ENCODE assay signal across 8 cellular contexts in the genomic region with DNA sequence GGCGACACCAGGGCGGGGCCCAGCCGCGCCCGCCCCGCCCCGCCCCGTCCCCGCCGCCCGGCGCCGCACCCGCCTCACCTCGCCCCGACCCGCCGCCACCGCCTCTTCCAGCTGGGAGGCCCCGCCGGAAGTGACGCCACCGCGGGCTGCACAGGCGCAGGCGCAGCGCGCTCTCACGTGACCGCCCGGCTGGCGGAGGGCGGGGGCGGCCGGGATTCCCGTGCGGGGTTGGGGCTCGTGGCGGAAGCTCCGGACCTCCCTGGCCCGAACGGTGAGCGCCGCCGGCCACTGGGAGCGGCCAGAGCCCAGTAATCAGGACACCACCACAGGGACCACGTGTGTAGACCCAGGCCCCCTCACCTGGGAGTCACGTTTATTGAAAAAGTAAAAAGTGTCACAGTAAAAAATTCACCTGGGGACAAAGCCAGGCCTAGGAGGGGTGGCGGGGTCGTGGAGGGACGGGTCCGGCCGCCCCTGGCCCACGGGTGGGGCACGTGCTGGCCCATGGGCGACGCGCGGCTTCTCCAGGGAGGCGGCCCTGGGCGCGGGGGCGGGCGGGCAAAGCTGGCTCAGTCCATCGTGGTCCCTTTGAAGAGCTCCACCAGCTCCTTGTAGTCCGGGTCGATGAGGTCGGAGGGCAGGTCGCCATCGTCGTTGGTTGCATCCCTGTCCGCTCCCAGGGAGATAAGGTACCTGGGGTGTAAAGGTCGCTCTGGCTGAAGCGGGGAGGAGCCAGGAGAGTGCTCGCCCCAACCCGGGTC. TPM values are rescaled to one million over a fixed set of nuclear protein-coding genes. Genes with fewer than 3 reads are reported as not detected.
DNase-seq lines count a peak whose midpoint lies in the region; ATAC-seq, FAIRE-seq and TF ChIP-seq lines count a peak whose summit lies in the region.

A gene with protein sequence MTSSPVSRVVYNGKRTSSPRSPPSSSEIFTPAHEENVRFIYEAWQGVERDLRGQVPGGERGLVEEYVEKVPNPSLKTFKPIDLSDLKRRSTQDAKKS (minus strand): TSS at position 132 of the 761 bp plus-strand sequence. CDS start 8,785 bp downstream, outside the sequence.

- H3K9ac ChIP-seq in OCI-LY3 (ENCODE audit: low read length) (peak within 1 kb of the TSS; percentile 94), endothelial cell of umbilical vein (replicated peaks; ENCODE audit: extremely low read depth, insufficient read depth, low read length) (peak within 1 kb of the TSS; percentile 86)

- peak; percentile 81 for FAIRE-seq in endothelial cell of umbilical vein (lab: Jason Lieb, UNC)

- dilution Hi-C loops in endothelial cell of umbilical vein (cut with MboI; ENCODE audit: extremely low pct_ligation_motif_present, low sequenced_read_pairs), result no loop called here

- H3K4me2 ChIP-seq in OCI-LY3 (ENCODE audit: low read length), result peak within 1 kb of the TSS; percentile 94
- peak within 1 kb of the TSS; percentile 70 for H3K4me2 ChIP-seq in endothelial cell of umbilical vein (ENCODE audit: insufficient read depth, low read length)

- H3K4me1 ChIP-seq in OCI-LY3 (ENCODE audit: low read length), result peaks cover 16% of the 10 kb centered on the region
- peaks cover 11% of the 10 kb centered on the region for H3K4me1 ChIP-seq in endothelial cell of umbilical vein (ENCODE audit: control insufficient read depth, extremely low read depth, insufficient read depth, low read length)

- TF ChIP-seq POLR2A in endothelial cell of umbilical vein (IDR thresholded peaks at IDR 0.05; ENCODE audit: low read depth, low read length), result peak; percentile 82

- H3K36me3 ChIP-seq in OCI-LY3 (replicated peaks; ENCODE audit: low read depth, low read length), result no peaks in the 10 kb centered on the region
- peaks cover 0 to 1% of the 10 kb centered on the region in 2 experiments for H3K36me3 ChIP-seq in endothelial cell of umbilical vein (ENCODE audit: control insufficient read depth in 2 of 2, extremely low read depth in 1 of 2, insufficient read depth in 2 of 2, low read length in 2 of 2)

- H3K27me3 ChIP-seq in OCI-LY3 (ENCODE audit: low read depth, low read length) (no peaks in the 10 kb centered on the region), endothelial cell of umbilical vein (ENCODE audit: control insufficient read depth in 2 of 2, insufficient read depth in 2 of 2, low read length in 2 of 2) (no peaks in the 10 kb centered on the region)

- no peaks in the 10 kb centered on the region for H3K9me3 ChIP-seq in OCI-LY3 (ENCODE audit: insufficient read depth, low read length)
- H3K9me3 ChIP-seq in endothelial cell of umbilical vein (replicated peaks; ENCODE audit: control insufficient read depth, insufficient read depth, low read length), result no peaks in the 10 kb centered on the region

- TF ChIP-seq CTCF in OCI-LY3 (IDR thresholded peaks at IDR 0.05; ENCODE audit: low read depth, low read length) (no peak), endothelial cell of umbilical vein (IDR thresholded peaks at IDR 0.05; ENCODE audit: extremely low read depth in 1 of 2, insufficient read depth in 1 of 2, low read depth in 1 of 2, low read length in 2 of 2) (no peak)

- intact Hi-C loops in endothelial cell of umbilical vein (cut with micrococcal nuclease), result no loop called here

- H3K4me3 ChIP-seq in OCI-LY3 (ENCODE audit: low read length), result peak within 1 kb of the TSS; percentile 94
- H3K4me3 ChIP-seq in endothelial cell of umbilical vein (replicated peaks in 1 of 3; ENCODE audit: insufficient read depth in 1 of 3, low read depth in 1 of 3, low read length in 3 of 3), result peak within 1 kb of the TSS; percentile 59 to 72 (median 68)

- H2AFZ ChIP-seq in OCI-LY3 (ENCODE audit: low read depth, low read length), result peak within 1 kb of the TSS; percentile 59; the same call in 1 of the 2 replicates
- peak within 1 kb of the TSS; percentile 80 for H2AFZ ChIP-seq in endothelial cell of umbilical vein (ENCODE audit: low read depth, low read length)

- H4K20me1 ChIP-seq in OCI-LY3 (ENCODE audit: insufficient read depth, low read length) (no peaks in the 10 kb centered on the region), endothelial cell of umbilical vein (replicated peaks; ENCODE audit: control insufficient read depth, extremely low read depth, insufficient read depth, low read length) (no peaks in the 10 kb centered on the region)

- H3K9me1 ChIP-seq in endothelial cell of umbilical vein (replicated peaks; ENCODE audit: control insufficient read depth, extremely low read depth, insufficient read depth, low read length), result no peaks in the 10 kb centered on the region

- BruUV-seq in endothelial cell of umbilical vein (replicated peaks; lab: Mats Ljungman, UMichigan), result TSS peak; percentile 66

- ATAC-seq in GM21423 (IDR thresholded peaks at IDR 0.05; ENCODE audit: unreplicated experiment), result peak; percentile 70

- peak within 1 kb of the TSS; percentile 78 for H3K27ac ChIP-seq in OCI-LY3 (ENCODE audit: low read length)
- peak within 1 kb of the TSS; percentile 74 for H3K27ac ChIP-seq in endothelial cell of umbilical vein (ENCODE audit: insufficient read depth, low read depth, low read length)

- CTCF ChIA-PET in endothelial cell of umbilical vein (lab: Charles Lee), result interaction anchor here (0.6 to 2.5 kb wide), 2 partner anchors 12 to 27 kb away, joined by 3 to 20 read pairs; no protein-coding TSS in a partner anchor

- DNase-seq in COLO829 (ENCODE audit: low spot score) (peak; percentile 95), HuH-7.5 (ENCODE audit: low spot score) (peak; percentile 95), endothelial cell of umbilical vein (ENCODE audit: low read depth, low spot score) (peak; percentile 91), midbrain (lab: John Stamatoyannopoulos, UW) (peak; percentile 93)
- peak; percentile 99 for DNase-seq in activated CD8-positive, alpha-beta memory T cell treated with anti-CD3 and anti-CD28 coated beads, Interleukin-2, amount 50 U/mL, for 48 hours
- peak; percentile 96 for DNase-seq in stimulated activated CD8-positive, alpha-beta memory T cell treated with anti-CD3 and anti-CD28 coated beads, Interleukin-15, amount 100 ng/mL, for 48 hours (ENCODE audit: low read depth in 2 of 2)

- POLR2A ChIA-PET in endothelial cell of umbilical vein (lab: Charles Lee), result interaction anchor here (0.6 to 1.5 kb wide), 2 partner anchors 23 to 99 kb away, joined by 3 to 5 read pairs; no protein-coding TSS in a partner anchor

- H3K79me2 ChIP-seq in OCI-LY3 (ENCODE audit: low read length), result peaks cover 30% of the 10 kb centered on the region
- peaks cover 9% of the 10 kb centered on the region for H3K79me2 ChIP-seq in endothelial cell of umbilical vein (ENCODE audit: control insufficient read depth, insufficient read depth, low read length)

TF ChIP-seq in endothelial cell of umbilical vein, 7 proteins besides CTCF, POLR2A, EP300 and RAD21:
- TF ChIP-seq, protein P1, sequence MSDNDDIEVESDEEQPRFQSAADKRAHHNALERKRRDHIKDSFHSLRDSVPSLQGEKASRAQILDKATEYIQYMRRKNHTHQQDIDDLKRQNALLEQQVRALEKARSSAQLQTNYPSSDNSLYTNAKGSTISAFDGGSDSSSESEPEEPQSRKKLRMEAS (IDR thresholded peaks at IDR 0.05; ENCODE audit: insufficient read depth, insufficient read length), result peak; percentile 70
- TF ChIP-seq FOS (IDR thresholded peaks at IDR 0.05; ENCODE audit: borderline replicate concordance, insufficient read depth, low read length) (no peak), POLR2AphosphoS5 (IDR thresholded peaks at IDR 0.05; ENCODE audit: insufficient read depth, low read depth, low read length) (peak; percentile 83)

RNA-seq across cellular contexts. Expression of the gene that starts here (rescaled TPM):
- total RNA-seq in endothelial cell of umbilical vein, result 121 and 129 TPM in 2 replicates
- polyA plus RNA-seq in endothelial cell of umbilical vein, result 205 and 281 TPM in 2 replicates
- polyA plus RNA-seq in endothelial cell of umbilical vein (2011; cell fraction: cytosol; rRNA removed), result 103 and 155 TPM in 2 replicates
- polyA plus RNA-seq in endothelial cell of umbilical vein (2011; cell fraction: nucleus; rRNA removed), result 72.8 and 85.4 TPM in 2 replicates
- polyA plus RNA-seq in endothelial cell of umbilical vein (2012), result 64.1 and 103 TPM in 2 replicates
- polyA minus RNA-seq in endothelial cell of umbilical vein, result 25.0 and 30.4 TPM in 2 replicates
- polyA minus RNA-seq in endothelial cell of umbilical vein (2011; cell fraction: cytosol; rRNA and poly(A)+ RNA removed), result 3.6 TPM
- polyA minus RNA-seq in endothelial cell of umbilical vein (2011; cell fraction: nucleus; rRNA and poly(A)+ RNA removed), result 11.7 and 17.3 TPM in 2 replicates

Comparison
In these comparisons a context has a peak if more than half of its experiments do, and no peak if none do; other contexts are left out.
1. Peak in every context shown above with its lines: DNase-seq, ATAC-seq, H3K4me3 ChIP-seq and H3K27ac ChIP-seq.